9 cellular contexts compared by ENCODE assay signal in the genomic region with DNA sequence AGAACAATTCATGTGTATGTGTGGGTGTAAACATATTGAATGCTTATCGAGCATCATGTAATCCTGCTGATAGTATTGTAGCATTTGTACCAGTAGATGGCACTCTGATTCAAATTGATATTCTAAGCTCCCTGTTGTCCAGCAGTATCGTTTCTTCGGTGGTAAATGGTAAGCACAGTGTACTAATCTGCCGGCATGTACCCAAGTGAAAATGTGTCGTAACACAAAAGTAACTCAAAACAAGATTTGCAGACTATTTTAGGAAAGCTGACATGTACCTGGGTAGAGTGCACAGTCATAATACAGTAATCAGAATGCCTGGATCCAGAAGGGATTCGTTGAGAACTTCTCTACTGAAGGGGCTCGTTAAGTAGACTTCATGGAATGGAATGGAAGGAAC. TPM values are rescaled to one million over a fixed set of nuclear protein-coding genes. Genes with fewer than 3 reads are reported as not detected.
DNase-seq lines count a peak whose midpoint lies in the region; ATAC-seq, FAIRE-seq and TF ChIP-seq lines count a peak whose summit lies in the region.
"Had no signal": no experiment of that assay in that cellular context is flagged by ENCODE, and none has a peak within 500 bp of the region (broad histone marks: within the 10 kb centered on the region; RNA-seq: fewer than 3 reads in every experiment).

No MANE protein-coding gene starts in this region.

- no peaks in the 10 kb centered on the region for H3K36me3 Mint-ChIP-seq in activated naive CD8-positive, alpha-beta T cell treated with anti-CD3 and anti-CD28 coated beads, Interleukin-2, amount 50 U/mL, for 24 hours (ENCODE audit: low read depth)

- no peaks in the 10 kb centered on the region for H3K36me3 ChIP-seq in ACC112 (ENCODE audit: insufficient read depth, low read length)
- H3K36me3 ChIP-seq in gastrocnemius medialis = no peaks in the 10 kb centered on the region
- H3K36me3 ChIP-seq: HAP-1 had no signal

- H3K4me3 ChIP-seq in ACC112 (ENCODE audit: low read depth, low read length) = peak overlapping the region; percentile 41
- H3K4me3 ChIP-seq in gastrocnemius medialis = peak overlapping the region in 1 of 4 donors; percentile 5
- H3K4me3 ChIP-seq: HAP-1 had no signal

- ATAC-seq in HG03521 (IDR thresholded peaks at IDR 0.05; ENCODE audit: unreplicated experiment) (peak; percentile 53), left cardiac atrium (peak; percentile 81 to 84), gastrocnemius medialis (peak; percentile 65 to 78), GM19328 (IDR thresholded peaks at IDR 0.05; ENCODE audit: unreplicated experiment) (no peak)
- ATAC-seq in activated naive CD8-positive, alpha-beta T cell treated with anti-CD3 and anti-CD28 coated beads, Interleukin-2, amount 50 U/mL, for 24 hours = peak; percentile 66

- DNase-seq in GM12892 (ENCODE audit: insufficient read length) (peak; percentile 16), NCI-H460 (ENCODE audit: extremely low read depth, low read depth) (peak; percentile 51), left cardiac atrium (no peak), gastrocnemius medialis (no peak)
- DNase-seq in activated naive CD8-positive, alpha-beta T cell treated with anti-CD3 and anti-CD28 coated beads, Interleukin-2, amount 50 U/mL, for 24 hours = no peak

- H3K27me3 Mint-ChIP-seq in activated naive CD8-positive, alpha-beta T cell treated with anti-CD3 and anti-CD28 coated beads, Interleukin-2, amount 50 U/mL, for 24 hours = no peaks in the 10 kb centered on the region

- H3K4me1 Mint-ChIP-seq in activated naive CD8-positive, alpha-beta T cell treated with anti-CD3 and anti-CD28 coated beads, Interleukin-2, amount 50 U/mL, for 24 hours = no peaks in the 10 kb centered on the region

- no peaks in the 10 kb centered on the region for H3K9me3 Mint-ChIP-seq in activated naive CD8-positive, alpha-beta T cell treated with anti-CD3 and anti-CD28 coated beads, Interleukin-2, amount 50 U/mL, for 24 hours

- H3K9me3 ChIP-seq in gastrocnemius medialis = no peaks in the 10 kb centered on the region

- H3K27ac Mint-ChIP-seq in activated naive CD8-positive, alpha-beta T cell treated with anti-CD3 and anti-CD28 coated beads, Interleukin-2, amount 50 U/mL, for 24 hours = no peak overlapping the region

- TF ChIP-seq POLR2A in GM12892 (IDR thresholded peaks at IDR 0.05; ENCODE audit: low read depth, low read length) (no peak), gastrocnemius medialis (IDR thresholded peaks at IDR 0.05) (no peak)

- H3K4me3 Mint-ChIP-seq in activated naive CD8-positive, alpha-beta T cell treated with anti-CD3 and anti-CD28 coated beads, Interleukin-2, amount 50 U/mL, for 24 hours = no peak overlapping the region

- H3K4me1 ChIP-seq in ACC112 (ENCODE audit: control insufficient read depth, insufficient read depth, low read length, unreplicated experiment) (peaks cover 3% of the 10 kb centered on the region), gastrocnemius medialis (no peaks in the 10 kb centered on the region)
- H3K4me1 ChIP-seq: HAP-1 had no signal

- no peaks in the 10 kb centered on the region for H3K79me2 ChIP-seq in ACC112 (ENCODE audit: control insufficient read depth, insufficient read depth, low read length, unreplicated experiment)

- in situ Hi-C loops in gastrocnemius medialis (cut with MboI; ENCODE audit: low sequenced_read_pairs in 4 of 4) = loop anchor here (5.0 to 25.0 kb wide), 5 partner anchors 368 to 1041 kb away; no protein-coding TSS in a partner anchor

- intact Hi-C loops in left cardiac atrium (cut with DNase I) = loop anchor here (5.0 to 10.0 kb wide), 6 partner anchors 368 to 811 kb away; no protein-coding TSS in a partner anchor
- intact Hi-C loops in gastrocnemius medialis (cut with DNase I; ENCODE audit: low total_unique reads) = loop anchor here (1.0 to 10.0 kb wide), 6 partner anchors 326 to 1031 kb away; no protein-coding TSS in a partner anchor

- FAIRE-seq in GM12892 (lab: Jason Lieb, UNC) = peak; percentile 70

- TF ChIP-seq CTCF in gastrocnemius medialis (IDR thresholded peaks at IDR 0.05 in 4 of 5, conservative IDR thresholded peaks at IDR 0.05 in 1 of 5) = peak; percentile 26 to 72 (median 57)

- peak overlapping the region; percentile 32 for H2AFZ ChIP-seq in ACC112 (ENCODE audit: low read length, unreplicated experiment)

- H3K27me3 ChIP-seq in ACC112 (ENCODE audit: insufficient read depth, low read length) (peaks cover 7% of the 10 kb centered on the region), gastrocnemius medialis (no peaks in the 10 kb centered on the region)

- H3K27ac ChIP-seq in ACC112 (ENCODE audit: low read depth, low read length) (no peak overlapping the region), gastrocnemius medialis (no peak overlapping the region)

RNA-seq across cellular contexts. Expression of gene MNS1, which starts 31.7 kb away (rescaled TPM):
- polyA plus RNA-seq in GM12892 (2012; ENCODE audit: missing spikeins) = 3.8 TPM
- total RNA-seq in NCI-H460 (2014; rRNA removed; shearing (Covaris generic)) = 0.55 and 1.7 TPM in 2 replicates
- polyA plus RNA-seq in NCI-H460 (2014; cell fraction: nucleus; rRNA removed) = 2.1 and 2.3 TPM in 2 replicates
- total RNA-seq in left cardiac atrium (1 to 10 TPM; 1.2 to 2.2 TPM), gastrocnemius medialis (under 1 TPM in 3 of 4 donors, not detected in 1; 0.44 to 0.66 (median 0.62) TPM)

Comparison
In these comparisons a context has a peak if more than half of its experiments do, and no peak if none do; other contexts are left out.
1. DNase-seq: peak in GM12892 (single experiment) and NCI-H460 (single experiment); none in activated naive CD8-positive, alpha-beta T cell treated with anti-CD3 and anti-CD28 coated beads, Interleukin-2, amount 50 U/mL, for 24 hours (single experiment), left cardiac atrium (single experiment) and gastrocnemius medialis (0 of 2).